In the genomic region with DNA sequence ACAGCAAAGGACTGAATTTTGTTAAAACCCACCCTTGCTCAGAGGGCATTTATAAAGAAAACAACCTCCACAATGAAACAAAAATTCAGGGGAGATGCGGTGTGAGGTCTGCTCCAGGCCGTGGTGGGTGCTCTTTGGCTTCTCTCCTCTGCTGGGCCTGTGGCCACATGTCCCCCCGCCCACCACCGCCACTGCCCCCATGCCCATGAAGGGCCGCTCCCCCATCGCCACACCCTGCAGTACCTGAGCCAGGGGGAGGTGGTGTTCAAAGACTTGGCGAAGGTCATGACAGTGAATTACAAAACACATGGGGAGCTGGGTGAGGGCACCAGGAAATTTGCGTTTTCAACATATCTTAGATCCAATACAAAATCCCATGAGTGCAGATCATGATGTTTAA, we compare ENCODE assay signal across 33 cellular contexts. TPM values are rescaled to one million over a fixed set of nuclear protein-coding genes. Genes with fewer than 3 reads are reported as not detected.
"Had no signal": no experiment of that assay in that cellular context is flagged by ENCODE, and none has a peak within 500 bp of the region (broad histone marks: within the 10 kb centered on the region; RNA-seq: fewer than 3 reads in every experiment).

No MANE protein-coding gene starts in this region.

- FAIRE-seq: endometrium, islet of Langerhans, keratinocyte had no signal

- H3K36me3 ChIP-seq: colonic mucosa, esophagus squamous epithelium, gastrocnemius medialis, heart right ventricle, left lung, lower lobe of right lung had no signal

- H3K9me3 ChIP-seq: colonic mucosa, esophagus squamous epithelium, gastrocnemius medialis, heart right ventricle, left lung, lower lobe of right lung, mucosa of descending colon had no signal

- H3K4me1 Mint-ChIP-seq: endodermal cell, mesothelial cell of epicardium, naive B cell had no signal

- ATAC-seq: effector memory CD8-positive, alpha-beta T cell; esophagus mucosa; gastrocnemius medialis; heart right ventricle; left lung; left ventricle myocardium superior; lower lobe of right lung; mucosa of descending colon had no signal

- H3K9me3 Mint-ChIP-seq: dendritic cell treated with granulocyte-macrophage colony-stimulating factor and Interleukin-4, amounts not matched to agents 40 ng/mL and 50 ng/mL, for 4 days; effector memory CD8-positive, alpha-beta T cell; endodermal cell; mesothelial cell of epicardium had no signal

- H3K27ac Mint-ChIP-seq: dendritic cell treated with granulocyte-macrophage colony-stimulating factor and Interleukin-4, amounts not matched to agents 40 ng/mL and 50 ng/mL, for 4 days; effector memory CD8-positive, alpha-beta T cell; endodermal cell; mesothelial cell of epicardium had no signal

- H3K36me3 Mint-ChIP-seq: mesothelial cell of epicardium, naive B cell had no signal

- H3K4me1 ChIP-seq: colonic mucosa, esophagus squamous epithelium, gastrocnemius medialis, heart right ventricle, left lung, lower lobe of right lung had no signal

- H3K4me3 ChIP-seq: colonic mucosa, esophagus squamous epithelium, gastrocnemius medialis, heart right ventricle, left lung, lower lobe of right lung, mucosa of descending colon had no signal

- H3K4me3 Mint-ChIP-seq: dendritic cell treated with granulocyte-macrophage colony-stimulating factor and Interleukin-4, amounts not matched to agents 40 ng/mL and 50 ng/mL, for 4 days; effector memory CD8-positive, alpha-beta T cell; endodermal cell; mesothelial cell of epicardium; naive B cell had no signal

- H3K27ac ChIP-seq: colonic mucosa, epithelial cell of prostate, esophagus squamous epithelium, gastrocnemius medialis, heart right ventricle, left lung, lower lobe of right lung had no signal

- DNase-seq: colonic mucosa; cortex of kidney; effector CD8-positive, alpha-beta T cell; effector memory CD8-positive, alpha-beta T cell; erythroblast; esophagus squamous epithelium; foreskin fibroblast; foreskin melanocyte; gastrocnemius medialis; glutamatergic neuron; head of caudate nucleus; heart right ventricle; hippocampal formation; kidney glomerular epithelial cell; left lung; left ventricle myocardium superior; lower lobe of right lung; mesenchymal stem cell; mucosa of descending colon; naive B cell had no signal

RNA-seq across cellular contexts. Expression of a gene that starts 14.2 kb away (rescaled TPM):
- total RNA-seq: colonic mucosa, dermis microvascular lymphatic vessel endothelial cell, endodermal cell, esophagus mucosa, esophagus squamous epithelium, gastrocnemius medialis, glomerular endothelial cell, left ventricle myocardium superior, lower leg skin, lung microvascular endothelial cell, mesenteric fat pad, mucosa of descending colon had no signal
- polyA plus RNA-seq: heart right ventricle had no signal

RNA-seq across cellular contexts. Expression of a gene that starts 54.9 kb away (rescaled TPM):
- total RNA-seq: esophagus mucosa, esophagus squamous epithelium, gastrocnemius medialis, lower lobe of right lung, lung microvascular endothelial cell, mesenteric fat pad had no signal
